24 cellular contexts compared by ENCODE assay signal in the genomic region with DNA sequence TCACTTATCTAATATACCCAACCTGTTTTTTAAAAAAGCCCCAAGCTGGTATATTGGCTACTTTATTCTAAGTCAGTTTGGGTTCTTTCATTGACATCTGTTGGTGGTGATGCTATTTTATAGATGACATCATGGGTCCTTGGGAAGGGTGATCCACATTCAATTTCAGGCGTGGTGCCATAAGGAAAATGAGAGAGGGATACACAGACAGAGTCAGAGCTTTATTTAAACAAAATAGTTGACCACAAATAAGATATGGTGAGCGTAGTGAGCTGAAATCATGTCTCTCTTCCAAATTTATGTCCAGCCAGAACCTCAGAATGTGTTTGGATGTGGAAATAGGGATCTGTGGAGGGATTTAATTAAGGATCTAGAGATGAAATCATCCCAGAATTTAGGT.
"Had no signal": no experiment of that assay in that cellular context is flagged by ENCODE, and none has a peak within 500 bp of the region (broad histone marks: within the 10 kb centered on the region; RNA-seq: fewer than 3 reads in every experiment).

No MANE protein-coding gene starts in this region.

- H3K27me3 ChIP-seq: breast epithelium had no signal

- ATAC-seq: activated CD8-positive, alpha-beta memory T cell treated with anti-CD3 and anti-CD28 coated beads, Interleukin-2, amount 10 ng/mL, durations not matched to agents 7 days and 5 days; activated naive CD4-positive, alpha-beta T cell treated with anti-CD3 and anti-CD28 coated beads, Interleukin-2, amount 50 U/mL, for 72 hours; activated naive CD8-positive, alpha-beta T cell treated with anti-CD3 and anti-CD28 coated beads, Interleukin-2, amount 50 U/mL, for 24 hours; K562; T-helper 17 cell had no signal

- H3K4me1 ChIP-seq: breast epithelium had no signal

- DNase-seq: activated B cell treated with CpG ODN at 0.5 μM for 24 hours; activated CD4-positive, alpha-beta T cell treated with anti-CD3 and anti-CD28 coated beads for 1 hour; activated CD4-positive, alpha-beta T cell treated with anti-CD3 and anti-CD28 coated beads, Interleukin-2, amount 10 ng/mL, durations not matched to agents 24 days and 14 days; activated CD4-positive, alpha-beta T cell treated with anti-CD3 and anti-CD28 coated beads, Interleukin-2, amount 50 U/mL, for 48 hours; activated CD8-positive, alpha-beta memory T cell treated with anti-CD3 and anti-CD28 coated beads, Interleukin-2, amount 10 ng/mL, durations not matched to agents 7 days and 5 days; activated effector memory CD4-positive, alpha-beta T cell treated with Interleukin-2 at 50 U/mL for 16 hours; activated naive CD4-positive, alpha-beta T cell treated with Interleukin-2 at 50 U/mL for 16 hours; activated naive CD8-positive, alpha-beta T cell treated with anti-CD3 and anti-CD28 coated beads, Interleukin-2, amount 50 U/mL, for 24 hours; activated T-cell treated with anti-CD3 and anti-CD28 coated beads, Interleukin-2, amount 50 U/mL, for 24 hours; amygdala; caudate nucleus; Karpas-422; NCI-H146; NCI-H187 treated with DMSO at 0.1 percent for 48 hours; NCI-H2081 treated with DMSO at 0.1 percent for 48 hours; NCI-H446; NCI-H524; NCI-H748 treated with DMSO at 0.1 percent for 48 hours; SIG-M5; T-helper 17 cell; T-helper 9 cell had no signal

- H3K9me3 ChIP-seq: breast epithelium had no signal

- H3K36me3 ChIP-seq: breast epithelium had no signal

- H3K4me3 ChIP-seq: breast epithelium, K562 had no signal

- H3K27ac ChIP-seq: breast epithelium had no signal
